In the genomic region with DNA sequence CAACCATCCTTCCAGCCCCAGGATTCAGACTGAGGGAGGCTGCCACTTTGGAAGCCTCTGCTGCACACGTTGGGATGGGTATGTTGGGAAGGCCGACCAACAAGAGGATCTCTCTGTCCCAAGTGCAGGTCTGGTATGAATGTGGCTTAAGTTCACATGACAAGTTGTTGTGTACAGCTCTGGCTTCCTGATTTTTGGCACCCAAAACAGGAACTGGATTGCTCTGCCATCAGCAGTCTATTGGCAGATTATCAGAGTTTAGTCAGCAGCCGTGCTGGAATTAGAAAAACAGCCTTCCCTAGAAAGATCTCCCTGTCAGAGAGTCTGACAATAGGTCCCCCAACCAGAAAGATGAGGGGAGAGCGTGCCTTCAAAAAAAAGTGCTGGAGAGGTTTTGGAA, we compare ENCODE assay signal across 12 cellular contexts.
A peak's percentile ranks its signal among the peaks of the same experiment; 100 is the strongest.
DNase-seq lines count a peak whose midpoint lies in the region; ATAC-seq and TF ChIP-seq lines count a peak whose summit lies in the region.
"Had no signal": no experiment of that assay in that cellular context is flagged by ENCODE, and none has a peak within 500 bp of the region (broad histone marks: within the 10 kb centered on the region; RNA-seq: fewer than 3 reads in every experiment).

No MANE protein-coding gene starts in this region.

- H3K27ac ChIP-seq in VCaP (peak overlapping the region; percentile 68), prostate gland (peak overlapping the region in 1 of 2 donors; percentile 21), WERI-Rb-1 (no peak overlapping the region)
- H3K27ac ChIP-seq: brain microvascular endothelial cell had no signal

- H3K4me1 ChIP-seq in prostate gland (replicated peaks) = no peaks in the 10 kb centered on the region

- intact Hi-C loops in head of caudate nucleus (cut with DNase I) (no loop called here), prostate gland (cut with DNase I) (loop anchor here (2.0 to 10.0 kb wide), 2 partner anchors 128 to 398 kb away; no protein-coding TSS in a partner anchor)

- TF ChIP-seq POLR2A in prostate gland (IDR thresholded peaks at IDR 0.05) = no peak

- peak; percentile 13 for DNase-seq in GM04503 (ENCODE audit: low read depth)
- DNase-seq in head of caudate nucleus = peak in 37 of 42 donors; percentile 7 to 85 (median 53)
- DNase-seq in prostate gland (ENCODE audit: low spot score) = peak; percentile 71
- DNase-seq in GM10266 (ENCODE audit: extremely low spot score) = no peak
- no peak for DNase-seq in SW 1271 (lab: John Stamatoyannopoulos, UW)
- no peak for DNase-seq in WERI-Rb-1
- DNase-seq: activated CD4-positive, alpha-beta T cell treated with anti-CD3 and anti-CD28 coated beads, Interleukin-2, amount 50 U/mL, for 4 hours; BE2C; brain microvascular endothelial cell; T-helper 17 cell had no signal

- H3K36me3 ChIP-seq in prostate gland (no peaks in the 10 kb centered on the region), WERI-Rb-1 (no peaks in the 10 kb centered on the region)
- H3K36me3 ChIP-seq: BE2C, brain microvascular endothelial cell had no signal

- no peaks in the 10 kb centered on the region for H3K9me3 ChIP-seq in prostate gland
- peaks cover 2% of the 10 kb centered on the region for H3K9me3 ChIP-seq in WERI-Rb-1 (ENCODE audit: severe bottlenecking)
- H3K9me3 ChIP-seq: BE2C had no signal

- H3K27me3 ChIP-seq in prostate gland (replicated peaks; ENCODE audit: insufficient read depth) = no peaks in the 10 kb centered on the region
- H3K27me3 ChIP-seq in WERI-Rb-1 (ENCODE audit: insufficient read depth, low read depth, severe bottlenecking) = no peaks in the 10 kb centered on the region
- H3K27me3 ChIP-seq: BE2C had no signal

- H3K4me3 ChIP-seq in prostate gland = no peak overlapping the region
- no peak overlapping the region for H3K4me3 ChIP-seq in WERI-Rb-1 (ENCODE audit: low read depth, low read length)

- TF ChIP-seq CTCF in VCaP (conservative IDR thresholded peaks at IDR 0.05) = no peak
- TF ChIP-seq CTCF in prostate gland (IDR thresholded peaks at IDR 0.05) = no peak
- no peak for TF ChIP-seq CTCF in GM10266 (IDR thresholded peaks at IDR 0.05; ENCODE audit: control insufficient read depth, insufficient read depth, low read depth, missing control alignments)
- no peak for TF ChIP-seq CTCF in WERI-Rb-1 (IDR thresholded peaks at IDR 0.05; ENCODE audit: low read depth, low read length)

- ATAC-seq in HG02884 (IDR thresholded peaks at IDR 0.05; ENCODE audit: unreplicated experiment) = no peak
- ATAC-seq: T-helper 17 cell had no signal

- WGBS in prostate gland = 19% methylated on average over 4 of the region's 4 CpGs

Comparison
In these comparisons a context has a peak if more than half of its experiments do, and no peak if none do; other contexts are left out.
1. DNase-seq: peak in GM04503 (single experiment), head of caudate nucleus (37 of 42) and prostate gland (single experiment); none in GM10266 (single experiment), SW 1271 (0 of 2) and WERI-Rb-1 (single experiment).